13 cellular contexts compared by ENCODE assay signal in the genomic region with DNA sequence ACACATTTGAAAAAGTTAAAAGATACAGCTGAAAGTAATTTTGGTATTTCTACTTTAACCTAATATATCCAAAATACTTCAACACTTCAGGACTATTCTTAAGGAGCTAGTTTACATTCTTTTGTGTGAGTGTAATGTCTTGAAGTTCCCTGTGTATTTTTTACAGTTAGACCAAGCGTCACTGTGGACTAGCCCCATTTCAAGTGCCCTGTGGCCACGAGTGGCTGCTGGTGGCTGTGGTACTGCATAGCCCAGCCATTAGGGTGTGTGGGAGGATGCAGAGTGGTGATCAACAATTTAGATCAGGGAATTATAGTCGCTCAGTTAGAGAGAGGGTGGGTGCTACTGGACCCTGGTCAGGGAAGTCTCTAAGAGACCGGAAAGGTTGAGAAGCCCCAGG. TPM values are rescaled to one million over a fixed set of nuclear protein-coding genes. Genes with fewer than 3 reads are reported as not detected.
"Had no signal": no experiment of that assay in that cellular context is flagged by ENCODE, and none has a peak within 500 bp of the region (broad histone marks: within the 10 kb centered on the region; RNA-seq: fewer than 3 reads in every experiment).

No MANE protein-coding gene starts in this region.

- H3K9me3 ChIP-seq: suprapubic skin had no signal

- DNase-seq: activated CD4-positive, alpha-beta T cell treated with anti-CD3 and anti-CD28 coated beads for 36 hours; activated CD8-positive, alpha-beta T cell treated with anti-CD3 and anti-CD28 coated beads for 36 hours; activated effector memory CD4-positive, alpha-beta T cell treated with anti-CD3 and anti-CD28 coated beads, Interleukin-2, amount 50 U/mL, for 16 hours; activated T-cell treated with anti-CD3 and anti-CD28 coated beads, Interleukin-2, amount 50 U/mL, for 48 hours; amniotic stem cell; effector CD8-positive, alpha-beta T cell; occipital lobe; right cardiac atrium had no signal

- H3K36me3 ChIP-seq: suprapubic skin had no signal

- H3K27ac ChIP-seq: suprapubic skin had no signal

- H3K4me3 ChIP-seq: smooth muscle cell, suprapubic skin had no signal

- ATAC-seq: activated CD4-positive, alpha-beta T cell treated with anti-CD3 and anti-CD28 coated beads for 36 hours; activated CD8-positive, alpha-beta T cell treated with anti-CD3 and anti-CD28 coated beads for 36 hours; natural killer cell treated with Interleukin-12 subunit alpha and Interleukin-12 subunit beta and Interleukin-15 and Interleukin-18, amount 100 ng/mL, for 72 hours; right cardiac atrium; SK-N-SH treated with all-trans-retinoic acid at 6 μM for 48 hours had no signal

- H3K4me1 ChIP-seq: suprapubic skin had no signal

- H3K27me3 ChIP-seq: suprapubic skin had no signal

- H3K4me2 ChIP-seq: smooth muscle cell had no signal

RNA-seq across cellular contexts. Expression of a gene that starts 0.9 kb away (rescaled TPM):
- total RNA-seq: activated CD4-positive, alpha-beta T cell treated with anti-CD3 and anti-CD28 coated beads for 36 hours; activated CD8-positive, alpha-beta T cell treated with anti-CD3 and anti-CD28 coated beads for 36 hours; natural killer cell treated with Interleukin-12 subunit alpha and Interleukin-12 subunit beta and Interleukin-15 and Interleukin-18, amount 100 ng/mL, for 72 hours; occipital lobe; posterior vena cava; right cardiac atrium; smooth muscle cell; suprapubic skin had no signal
- polyA plus RNA-seq: right cardiac atrium, smooth muscle cell had no signal

RNA-seq across cellular contexts. Expression of a gene that starts 53.9 kb away (rescaled TPM):
- total RNA-seq: activated CD4-positive, alpha-beta T cell treated with anti-CD3 and anti-CD28 coated beads for 36 hours; activated CD8-positive, alpha-beta T cell treated with anti-CD3 and anti-CD28 coated beads for 36 hours; natural killer cell treated with Interleukin-12 subunit alpha and Interleukin-12 subunit beta and Interleukin-15 and Interleukin-18, amount 100 ng/mL, for 72 hours; occipital lobe; right cardiac atrium; smooth muscle cell had no signal
- polyA plus RNA-seq: right cardiac atrium had no signal
